21 cellular contexts compared by ENCODE assay signal in genomic region chr6:127103482-127103881, GRCh38. TPM values are rescaled to one million over a fixed set of nuclear protein-coding genes. Genes with fewer than 3 reads are reported as not detected.
DNase-seq lines count a peak whose midpoint lies in the region; ATAC-seq and TF ChIP-seq lines count a peak whose summit lies in the region.
"Had no signal": no experiment of that assay in that cellular context is flagged by ENCODE, and none has a peak within 500 bp of the region (broad histone marks: within the 10 kb centered on the region; RNA-seq: fewer than 3 reads in every experiment).

No MANE protein-coding gene starts in this region.

- ATAC-seq in SK-N-SH treated with all-trans-retinoic acid at 6 μM for 48 hours: no peak
- ATAC-seq: GM12878 had no signal

- H2AFZ ChIP-seq in fibroblast of lung (ENCODE audit: low read length): no peak overlapping the region

- H3K79me2 ChIP-seq in fibroblast of lung (ENCODE audit: control insufficient read depth, insufficient read depth, low read length): no peaks in the 10 kb centered on the region

- no peak for TF ChIP-seq CTCF in fibroblast of lung (conservative IDR thresholded peaks at IDR 0.05 in 1 of 2, IDR thresholded peaks at IDR 0.05 in 1 of 2; ENCODE audit: low read depth in 1 of 2, low read length in 2 of 2)

- no peaks in the 10 kb centered on the region for H3K36me3 ChIP-seq in fibroblast of lung (ENCODE audit: control insufficient read depth, insufficient read depth, low read length)

- H3K9ac ChIP-seq in fibroblast of lung (ENCODE audit: insufficient read depth, low read length): no peak overlapping the region

- H3K4me1 ChIP-seq in fibroblast of lung (ENCODE audit: control insufficient read depth, extremely low read depth, insufficient read depth, low read length): no peaks in the 10 kb centered on the region

- H3K27ac ChIP-seq in fibroblast of lung (ENCODE audit: insufficient read depth, low read length): no peak overlapping the region

- H3K4me2 ChIP-seq in fibroblast of lung (ENCODE audit: extremely low read depth, insufficient read depth, low read length): no peak overlapping the region

- H3K9me3 ChIP-seq in fibroblast of lung (ENCODE audit: control insufficient read depth, insufficient read depth, low read depth, low read length): no peaks in the 10 kb centered on the region

- H3K27me3 ChIP-seq in fibroblast of lung (ENCODE audit: control insufficient read depth, insufficient read depth, low read length): no peaks in the 10 kb centered on the region

- H3K4me3 ChIP-seq in fibroblast of lung (replicated peaks in 1 of 4; ENCODE audit: control extremely low read depth in 1 of 4, insufficient read depth in 1 of 4, low read depth in 3 of 4, low read length in 4 of 4): no peak overlapping the region
- no peak overlapping the region for H3K4me3 ChIP-seq in skeletal muscle cell (ENCODE audit: low read depth, low read length)
- H3K4me3 ChIP-seq: GM12878 had no signal

- peak; percentile 35 for DNase-seq in ELR (ENCODE audit: low read depth)
- peak; percentile 30 for DNase-seq in M059J (ENCODE audit: low read depth)
- peak; percentile 10 to 41 for DNase-seq in fibroblast of lung (ENCODE audit: low read depth in 2 of 2)
- peak; percentile 76 for DNase-seq in skeletal muscle cell (ENCODE audit: low read depth)
- DNase-seq in anterior cingulate cortex (lab: John Stamatoyannopoulos, UW): no peak
- no peak for DNase-seq in activated CD4-positive, alpha-beta T cell treated with anti-CD3 and anti-CD28 coated beads, Interleukin-2, amount 50 U/mL, for 48 hours
- no peak for DNase-seq in NCI-H2107 treated with DMSO at 0.1 percent for 48 hours (lab: John Stamatoyannopoulos, UW; ENCODE audit: unreplicated experiment)
- DNase-seq: Calu3; CD4-positive, alpha-beta memory T cell; GDM1; KG1; NCI-H1105; NCI-H187; NCI-H446 treated with DMSO at 0.1 percent for 48 hours; OCI-M1; RPMI8226 had no signal

- H4K20me1 ChIP-seq in fibroblast of lung (ENCODE audit: control insufficient read depth, extremely low read depth, insufficient read depth, low read length): no peaks in the 10 kb centered on the region

TF ChIP-seq in SK-N-SH treated with all-trans-retinoic acid at 6 μM for 48 hours, 23 proteins besides CTCF, POLR2A, EP300 and RAD21:
- TF ChIP-seq ISL1 (CRISPR knock-in tag; IDR thresholded peaks at IDR 0.05): no peak
- no peak for TF ChIP-seq ZNF8 (CRISPR knock-in tag; IDR thresholded peaks at IDR 0.05)
- TF ChIP-seq ZNF70 (CRISPR knock-in tag; IDR thresholded peaks at IDR 0.05): no peak
- no peak for TF ChIP-seq GLIS3 (CRISPR knock-in tag; IDR thresholded peaks at IDR 0.05)
- no peak for TF ChIP-seq CSDC2 (CRISPR knock-in tag; IDR thresholded peaks at IDR 0.05)
- TF ChIP-seq CSRNP3 (CRISPR knock-in tag; IDR thresholded peaks at IDR 0.05): no peak
- TF ChIP-seq ZC3H10 (CRISPR knock-in tag; IDR thresholded peaks at IDR 0.05): no peak
- TF ChIP-seq ZFP3 (CRISPR knock-in tag; IDR thresholded peaks at IDR 0.05): no peak
- TF ChIP-seq ZNF565 (CRISPR knock-in tag; conservative IDR thresholded peaks at IDR 0.05; ENCODE audit: low read depth): no peak
- TF ChIP-seq OSR1 (CRISPR knock-in tag; IDR thresholded peaks at IDR 0.05): no peak
- TF ChIP-seq PPARA (CRISPR knock-in tag; IDR thresholded peaks at IDR 0.05; ENCODE audit: borderline replicate concordance): no peak
- TF ChIP-seq RARB (CRISPR knock-in tag; IDR thresholded peaks at IDR 0.05): no peak
- no peak for TF ChIP-seq TCF4 (CRISPR knock-in tag; IDR thresholded peaks at IDR 0.05; ENCODE audit: borderline replicate concordance)
- TF ChIP-seq TOX (CRISPR knock-in tag; IDR thresholded peaks at IDR 0.05; ENCODE audit: borderline replicate concordance): no peak
- no peak for TF ChIP-seq POU6F1 (CRISPR knock-in tag; IDR thresholded peaks at IDR 0.05; ENCODE audit: borderline replicate concordance, low read depth)
- no peak for TF ChIP-seq SNAI2 (CRISPR knock-in tag; IDR thresholded peaks at IDR 0.05)
TF ChIP-seq in SK-N-SH treated with all-trans-retinoic acid at 6 μM for 48 hours: peak in this region for 0.

RNA-seq across cellular contexts. Expression of gene RSPO3, which starts 15.0 kb away (rescaled TPM):
- 0.42 TPM in 1 of 2 replicates, not detected in the other for total RNA-seq in M059J (2014; rRNA removed; shearing (Covaris generic))
- total RNA-seq in fibroblast of lung: 12.4 and 15.4 TPM in 2 replicates
- 0.85 and 3.4 TPM in 2 replicates for polyA plus RNA-seq in fibroblast of lung
- polyA plus RNA-seq in fibroblast of lung (2012): 1.2 and 6.9 TPM in 2 replicates
- polyA minus RNA-seq in fibroblast of lung (ENCODE audit: low replicate concordance): 0.94 and 2.0 TPM in 2 replicates
- total RNA-seq: Calu3; CD4-positive, alpha-beta memory T cell; GM12878; MCF 10A had no signal
- polyA plus RNA-seq: AG04450; BJ; CD4-positive, alpha-beta memory T cell had no signal

Comparison
In these comparisons a context has a peak if more than half of its experiments do, and no peak if none do; other contexts are left out.
1. DNase-seq: peak in ELR (single experiment), M059J (single experiment), fibroblast of lung (2 of 2) and skeletal muscle cell (single experiment); none in anterior cingulate cortex (0 of 58), activated CD4-positive, alpha-beta T cell treated with anti-CD3 and anti-CD28 coated beads, Interleukin-2, amount 50 U/mL, for 48 hours (0 of 2) and NCI-H2107 treated with DMSO at 0.1 percent for 48 hours (single experiment).